ENCODE assay signal across 20 cellular contexts in the genomic region with DNA sequence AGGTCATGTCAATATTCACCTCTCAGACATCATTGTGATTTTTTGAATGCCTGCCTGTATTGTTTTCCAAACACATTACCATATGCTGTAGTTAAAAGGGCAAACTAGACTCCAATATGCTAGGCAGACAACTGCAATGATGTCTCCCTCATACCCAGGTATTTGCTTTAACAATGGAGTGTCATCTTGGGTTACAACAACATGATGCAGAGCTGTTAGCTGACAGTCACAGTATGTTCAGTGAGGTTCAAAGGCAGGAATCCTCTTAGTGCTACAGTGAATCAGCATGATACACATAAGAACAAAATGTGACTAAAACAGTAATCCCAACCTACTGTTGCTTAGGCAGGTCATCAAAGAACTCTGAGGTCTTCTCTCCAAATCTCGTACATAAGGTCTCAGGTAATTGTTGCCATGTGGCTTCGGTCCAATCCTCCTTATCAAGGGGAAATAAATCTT. TPM values are rescaled to one million over a fixed set of nuclear protein-coding genes. Genes with fewer than 3 reads are reported as not detected.
"Had no signal": no experiment of that assay in that cellular context is flagged by ENCODE, and none has a peak within 500 bp of the region (broad histone marks: within the 10 kb centered on the region; RNA-seq: fewer than 3 reads in every experiment).

No MANE protein-coding gene starts in this region.

- ATAC-seq: activated naive CD8-positive, alpha-beta T cell treated with anti-CD3 and anti-CD28 coated beads, Interleukin-2, amount 50 U/mL, for 24 hours had no signal

- H3K36me3 ChIP-seq: ascending aorta, cardiac muscle cell, right lobe of liver had no signal

- H3K27ac ChIP-seq: ascending aorta, cardiac muscle cell, parathyroid adenoma, right lobe of liver, testis, VCaP had no signal

- H3K9ac ChIP-seq: parathyroid adenoma had no signal

- H2AFZ ChIP-seq: parathyroid adenoma had no signal

- DNase-seq: activated CD4-positive, alpha-beta T cell treated with anti-CD3 and anti-CD28 coated beads, Interleukin-2, amount 50 U/mL, for 1 hour; activated CD4-positive, CD25-positive, alpha-beta regulatory T cell treated with anti-CD3 and anti-CD28 coated beads, Interleukin-2, amount 50 U/mL, for 72 hours; activated CD8-positive, alpha-beta memory T cell treated with anti-CD3 and anti-CD28 coated beads, Interleukin-2, amount 50 U/mL, for 48 hours; activated effector memory CD4-positive, alpha-beta T cell treated with Interleukin-2 at 50 U/mL for 16 hours; activated naive CD4-positive, alpha-beta T cell treated with anti-CD3 and anti-CD28 coated beads, Interleukin-2, amount 10 ng/mL, durations not matched to agents 7 days and 5 days; activated naive CD8-positive, alpha-beta T cell treated with anti-CD3 and anti-CD28 coated beads, Interleukin-2, amount 50 U/mL, for 24 hours; activated T-cell treated with anti-CD3 and anti-CD28 coated beads, Interleukin-2, amount 50 U/mL, for 48 hours; left ventricle myocardium superior; right lobe of liver; stimulated activated CD4-positive, alpha-beta T cell treated with anti-CD3 and anti-CD28 coated beads, Interleukin-4, amount 100 ng/mL, for 24 hours; testis had no signal

- H3K27me3 ChIP-seq: ascending aorta, cardiac muscle cell, right lobe of liver, testis had no signal

- H3K4me1 ChIP-seq: ascending aorta, parathyroid adenoma, right lobe of liver, testis had no signal

- H3K4me3 ChIP-seq: ascending aorta, cardiac muscle cell, right lobe of liver, testis had no signal

- H3K9me3 ChIP-seq: ascending aorta, right lobe of liver, testis had no signal

RNA-seq across cellular contexts. Expression of a gene that starts 24.0 kb away (rescaled TPM):
- total RNA-seq: ascending aorta; cardiac muscle cell; endodermal cell; left ventricle myocardium superior; mucosa of gallbladder; naive thymus-derived CD4-positive, alpha-beta T cell; right lobe of liver; T-helper 1 cell treated with Interleukin-12 subunit alpha and Interleukin-12 subunit beta and Interleukin-4 antibody, amounts not matched to agents 30 ng/mL and 1 ng/mL, for 36 hours; testis had no signal
- polyA plus RNA-seq: cardiac muscle cell; immature natural killer cell; naive thymus-derived CD4-positive, alpha-beta T cell had no signal

RNA-seq across cellular contexts. Expression of a gene that starts 56.9 kb away (rescaled TPM):
- total RNA-seq: ascending aorta; cardiac muscle cell; endodermal cell; left ventricle myocardium superior; mucosa of gallbladder; right lobe of liver; T-helper 1 cell treated with Interleukin-12 subunit alpha and Interleukin-12 subunit beta and Interleukin-4 antibody, amounts not matched to agents 30 ng/mL and 1 ng/mL, for 36 hours had no signal
- polyA plus RNA-seq: cardiac muscle cell; immature natural killer cell; naive thymus-derived CD4-positive, alpha-beta T cell had no signal
